Comparison of ENCODE assay signal across 28 cellular contexts in genomic region chr17:32345953-32346600, GRCh38.
"Had no signal": no experiment of that assay in that cellular context is flagged by ENCODE, and none has a peak within 500 bp of the region (broad histone marks: within the 10 kb centered on the region; RNA-seq: fewer than 3 reads in every experiment).

No MANE protein-coding gene starts in this region.

- H3K27ac ChIP-seq: coronary artery, gastroesophageal sphincter, heart left ventricle, hepatocyte, pancreas, right lobe of liver, suprapubic skin, transverse colon, upper lobe of right lung, uterus had no signal

- H3K9me3 ChIP-seq: gastroesophageal sphincter, heart left ventricle, mucosa of descending colon, pancreas, right lobe of liver, suprapubic skin, transverse colon, upper lobe of right lung, uterus had no signal

- H2AFZ ChIP-seq: hepatocyte had no signal

- H3K27ac Mint-ChIP-seq: memory B cell; mesothelial cell of epicardium; natural killer cell treated with Interleukin-12 subunit alpha and Interleukin-12 subunit beta and Interleukin-15 and Interleukin-18, amount 100 ng/mL, for 72 hours; progenitor cell of endocrine pancreas; stimulated activated naive CD8-positive, alpha-beta T cell treated with anti-CD3 and anti-CD28 coated beads, Interleukin-15, amount 100 ng/mL, for 72 hours had no signal

- H3K27me3 Mint-ChIP-seq: memory B cell; naive B cell; natural killer cell treated with Interleukin-12 subunit alpha and Interleukin-12 subunit beta and Interleukin-15 and Interleukin-18, amount 100 ng/mL, for 72 hours; progenitor cell of endocrine pancreas; stimulated activated naive CD8-positive, alpha-beta T cell treated with anti-CD3 and anti-CD28 coated beads, Interleukin-15, amount 100 ng/mL, for 72 hours had no signal

- H3K27me3 ChIP-seq: gastroesophageal sphincter, heart left ventricle, hepatocyte, pancreas, right lobe of liver, suprapubic skin, transverse colon, upper lobe of right lung, uterus had no signal

- DNase-seq: foreskin fibroblast; heart left ventricle; mucosa of descending colon; naive B cell; pancreas; right lobe of liver; stimulated activated CD4-positive, alpha-beta T cell treated with anti-CD3 and anti-CD28 coated beads, Interleukin-12 subunit alpha, Interleukin-12 subunit beta, amount 100 ng/mL, for 4 hours; stimulated activated CD4-positive, alpha-beta T cell treated with anti-CD3 and anti-CD28 coated beads, Interleukin-1b, Interleukin-23, amount 100 ng/mL, for 48 hours; stimulated activated CD4-positive, alpha-beta T cell treated with anti-CD3 and anti-CD28 coated beads, Interleukin-4, amount 100 ng/mL, for 1 hour; stimulated activated CD8-positive, alpha-beta memory T cell treated with anti-CD3 and anti-CD28 coated beads, Interleukin-4, amount 100 ng/mL, for 48 hours; stimulated activated naive CD4-positive, alpha-beta T cell; stimulated activated naive CD8-positive, alpha-beta T cell treated with anti-CD3 and anti-CD28 coated beads, Interleukin-15, amount 100 ng/mL, for 72 hours; transverse colon; upper lobe of right lung; uterus had no signal

- ATAC-seq: esophagus mucosa; gastroesophageal sphincter; heart left ventricle; left lobe of liver; mucosa of descending colon; natural killer cell treated with Interleukin-12 subunit alpha and Interleukin-12 subunit beta and Interleukin-15 and Interleukin-18, amount 100 ng/mL, for 72 hours; pancreas; right lobe of liver; stimulated activated naive CD8-positive, alpha-beta T cell treated with anti-CD3 and anti-CD28 coated beads, Interleukin-15, amount 100 ng/mL, for 72 hours; upper lobe of right lung had no signal

- H3K4me3 ChIP-seq: coronary artery, gastroesophageal sphincter, heart left ventricle, hepatocyte, lung, mucosa of descending colon, pancreas, right lobe of liver, smooth muscle cell, suprapubic skin, transverse colon, upper lobe of right lung, uterus had no signal

- FAIRE-seq: kidney, pancreas had no signal

- H3K4me3 Mint-ChIP-seq: memory B cell; mesothelial cell of epicardium; natural killer cell treated with Interleukin-12 subunit alpha and Interleukin-12 subunit beta and Interleukin-15 and Interleukin-18, amount 100 ng/mL, for 72 hours; stimulated activated naive CD8-positive, alpha-beta T cell treated with anti-CD3 and anti-CD28 coated beads, Interleukin-15, amount 100 ng/mL, for 72 hours had no signal

- H3K4me2 ChIP-seq: hepatocyte, smooth muscle cell had no signal

- H3K9me3 Mint-ChIP-seq: memory B cell; mesothelial cell of epicardium; naive B cell; natural killer cell treated with Interleukin-12 subunit alpha and Interleukin-12 subunit beta and Interleukin-15 and Interleukin-18, amount 100 ng/mL, for 72 hours; stimulated activated naive CD8-positive, alpha-beta T cell treated with anti-CD3 and anti-CD28 coated beads, Interleukin-15, amount 100 ng/mL, for 72 hours had no signal

- H3K36me3 ChIP-seq: gastroesophageal sphincter, heart left ventricle, pancreas, right lobe of liver, suprapubic skin, transverse colon, upper lobe of right lung, uterus had no signal

- H3K4me1 ChIP-seq: uterus had no signal

- H3K36me3 Mint-ChIP-seq: mesothelial cell of epicardium had no signal
